ENCODE assay signal across 1 cellular context in the genomic region with DNA sequence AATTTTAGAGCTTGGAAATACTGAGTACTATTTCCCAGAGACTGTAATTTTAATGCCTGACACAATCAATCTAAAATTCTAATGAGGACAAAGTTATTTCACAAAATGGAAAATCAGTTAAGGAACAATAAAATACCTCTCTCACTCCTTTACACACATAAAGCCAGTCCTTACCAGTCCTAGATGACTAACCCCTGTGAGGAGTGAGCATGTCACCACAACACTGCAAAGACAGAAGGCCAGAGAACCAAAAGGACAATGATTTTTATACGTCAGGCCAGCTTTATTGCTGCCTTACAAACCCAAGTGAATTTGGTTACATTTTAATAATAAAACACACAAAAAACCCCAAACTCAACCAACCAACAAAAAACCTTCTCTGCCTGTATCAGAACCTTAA.
TF ChIP-seq lines count a peak whose summit lies in the region.

No MANE protein-coding gene starts in this region.

TF ChIP-seq in GM12878, 131 proteins besides CTCF, POLR2A, EP300 and RAD21:
- TF ChIP-seq TAF1 (IDR thresholded peaks at IDR 0.05; ENCODE audit: borderline replicate concordance, low read depth, low read length) (no peak), GABPA (IDR thresholded peaks at IDR 0.05; ENCODE audit: low read depth) (no peak), PAX8 (IDR thresholded peaks at IDR 0.05) (no peak), ZNF274 (IDR thresholded peaks at IDR 0.05; ENCODE audit: insufficient read depth, insufficient read length) (no peak), E2F4 (IDR thresholded peaks at IDR 0.05; ENCODE audit: low read depth, low read length) (no peak), NBN (IDR thresholded peaks at IDR 0.05) (no peak), NR2C1 (IDR thresholded peaks at IDR 0.05) (no peak), SMAD1 (IDR thresholded peaks at IDR 0.05; ENCODE audit: low read depth, partially characterized antibody) (no peak), IKZF2 (IDR thresholded peaks at IDR 0.05) (no peak), NFIC (IDR thresholded peaks at IDR 0.05; ENCODE audit: low read depth, low read length) (no peak), USF1 (IDR thresholded peaks at IDR 0.05; ENCODE audit: borderline replicate concordance, extremely low read length, insufficient read depth, low read depth, low read length) (no peak), CBFB (IDR thresholded peaks at IDR 0.05; ENCODE audit: low read depth) (no peak)
- TF ChIP-seq, protein P1, sequence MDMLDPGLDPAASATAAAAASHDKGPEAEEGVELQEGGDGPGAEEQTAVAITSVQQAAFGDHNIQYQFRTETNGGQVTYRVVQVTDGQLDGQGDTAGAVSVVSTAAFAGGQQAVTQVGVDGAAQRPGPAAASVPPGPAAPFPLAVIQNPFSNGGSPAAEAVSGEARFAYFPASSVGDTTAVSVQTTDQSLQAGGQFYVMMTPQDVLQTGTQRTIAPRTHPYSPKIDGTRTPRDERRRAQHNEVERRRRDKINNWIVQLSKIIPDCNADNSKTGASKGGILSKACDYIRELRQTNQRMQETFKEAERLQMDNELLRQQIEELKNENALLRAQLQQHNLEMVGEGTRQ (IDR thresholded peaks at IDR 0.05; ENCODE audit: borderline replicate concordance, low read depth, low read length), result no peak
- TF ChIP-seq, protein P2, sequence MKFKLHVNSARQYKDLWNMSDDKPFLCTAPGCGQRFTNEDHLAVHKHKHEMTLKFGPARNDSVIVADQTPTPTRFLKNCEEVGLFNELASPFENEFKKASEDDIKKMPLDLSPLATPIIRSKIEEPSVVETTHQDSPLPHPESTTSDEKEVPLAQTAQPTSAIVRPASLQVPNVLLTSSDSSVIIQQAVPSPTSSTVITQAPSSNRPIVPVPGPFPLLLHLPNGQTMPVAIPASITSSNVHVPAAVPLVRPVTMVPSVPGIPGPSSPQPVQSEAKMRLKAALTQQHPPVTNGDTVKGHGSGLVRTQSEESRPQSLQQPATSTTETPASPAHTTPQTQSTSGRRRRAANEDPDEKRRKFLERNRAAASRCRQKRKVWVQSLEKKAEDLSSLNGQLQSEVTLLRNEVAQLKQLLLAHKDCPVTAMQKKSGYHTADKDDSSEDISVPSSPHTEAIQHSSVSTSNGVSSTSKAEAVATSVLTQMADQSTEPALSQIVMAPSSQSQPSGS (IDR thresholded peaks at IDR 0.05; ENCODE audit: low read length), result no peak
